In genomic region chr14:105448706-105449111, GRCh38 we compare ENCODE assay signal across 9 cellular contexts. TPM values are rescaled to one million over a fixed set of nuclear protein-coding genes. Genes with fewer than 3 reads are reported as not detected.
DNase-seq lines count a peak whose midpoint lies in the region; ATAC-seq lines count a peak whose summit lies in the region.
"Had no signal": no experiment of that assay in that cellular context is flagged by ENCODE, and none has a peak within 500 bp of the region (broad histone marks: within the 10 kb centered on the region; RNA-seq: fewer than 3 reads in every experiment).

No MANE protein-coding gene starts in this region.

- no peaks in the 10 kb centered on the region for H3K9me3 Mint-ChIP-seq in central memory CD8-positive, alpha-beta T cell
- H3K9me3 Mint-ChIP-seq: dendritic cell treated with granulocyte-macrophage colony-stimulating factor and Interleukin-4, amounts not matched to agents 40 ng/mL and 50 ng/mL, for 4 days had no signal

- no peak overlapping the region for H3K4me3 ChIP-seq in Karpas-422 (ENCODE audit: low read length)

- no peaks in the 10 kb centered on the region for H3K27me3 Mint-ChIP-seq in central memory CD8-positive, alpha-beta T cell
- H3K27me3 Mint-ChIP-seq: dendritic cell treated with granulocyte-macrophage colony-stimulating factor and Interleukin-4, amounts not matched to agents 40 ng/mL and 50 ng/mL, for 4 days had no signal

- no peaks in the 10 kb centered on the region for H3K27me3 ChIP-seq in Karpas-422 (ENCODE audit: low read length)

- ATAC-seq in central memory CD8-positive, alpha-beta T cell (replicated peaks; ENCODE audit: extremely low read depth, poor library complexity, severe bottlenecking) = peak; percentile 91
- peak; percentile 92 for ATAC-seq in left lobe of liver
- no peak for ATAC-seq in GM21528 (IDR thresholded peaks at IDR 0.05; ENCODE audit: low FRiP score, unreplicated experiment)
- ATAC-seq in HG03196 (IDR thresholded peaks at IDR 0.05; ENCODE audit: unreplicated experiment) = no peak

- no peak overlapping the region for H3K4me2 ChIP-seq in Karpas-422 (ENCODE audit: low read depth, low read length, poor library complexity, severe bottlenecking)

- H3K4me3 Mint-ChIP-seq in central memory CD8-positive, alpha-beta T cell = no peak overlapping the region
- H3K4me3 Mint-ChIP-seq: dendritic cell treated with granulocyte-macrophage colony-stimulating factor and Interleukin-4, amounts not matched to agents 40 ng/mL and 50 ng/mL, for 4 days had no signal

- H2AFZ ChIP-seq in Karpas-422 (ENCODE audit: low read length) = no peak overlapping the region

- peak overlapping the region; percentile 33; the same call in 1 of the 2 replicates for H3K9ac ChIP-seq in Karpas-422 (ENCODE audit: low read length)

- H3K4me1 Mint-ChIP-seq in central memory CD8-positive, alpha-beta T cell = peaks cover 10% of the 10 kb centered on the region

- peaks cover 35% of the 10 kb centered on the region for H3K36me3 ChIP-seq in Karpas-422 (ENCODE audit: insufficient read depth, low read length)

- peaks cover 5% of the 10 kb centered on the region for H3K36me3 Mint-ChIP-seq in central memory CD8-positive, alpha-beta T cell (ENCODE audit: insufficient read depth)

- DNase-seq in GM04504 (ENCODE audit: low read depth) = peak; percentile 29
- peak; percentile 94 for DNase-seq in Karpas-422
- peak; percentile 54 to 62 for DNase-seq in activated CD4-positive, alpha-beta T cell treated with anti-CD3 and anti-CD28 coated beads for 4 hours
- peak; percentile 58 to 61 for DNase-seq in central memory CD8-positive, alpha-beta T cell (ENCODE audit: low spot score in 2 of 2)
- peak; percentile 65 for DNase-seq in left lobe of liver (ENCODE audit: low spot score)
- DNase-seq in stimulated activated CD4-positive, alpha-beta T cell treated with anti-CD3 and anti-CD28 coated beads, Interleukin-4, amount 100 ng/mL, for 24 hours = peak; percentile 58

- H3K27ac Mint-ChIP-seq in central memory CD8-positive, alpha-beta T cell (ENCODE audit: low read depth) = no peak overlapping the region
- H3K27ac Mint-ChIP-seq: dendritic cell treated with granulocyte-macrophage colony-stimulating factor and Interleukin-4, amounts not matched to agents 40 ng/mL and 50 ng/mL, for 4 days had no signal

- no peak overlapping the region for H3K27ac ChIP-seq in Karpas-422 (ENCODE audit: low read length)

- H3K79me2 ChIP-seq in Karpas-422 (ENCODE audit: low read length) = peaks cover 11% of the 10 kb centered on the region

- H3K4me1 ChIP-seq in Karpas-422 (ENCODE audit: low read length) = 0 out of 2 replicates have a peak, but pooled peaks cover 3% of the 10 kb centered on the region

- H3K9me3 ChIP-seq in Karpas-422 (ENCODE audit: low read length) = no peaks in the 10 kb centered on the region

- H4K20me1 ChIP-seq in Karpas-422 (ENCODE audit: insufficient read depth, low read depth, low read length) = peaks cover 41% of the 10 kb centered on the region

- H3K9me2 ChIP-seq in Karpas-422 (replicated peaks; ENCODE audit: insufficient read depth, low read length) = no peaks in the 10 kb centered on the region

RNA-seq across cellular contexts. Expression of gene CRIP2, which starts 25.9 kb away (rescaled TPM):
- total RNA-seq in Karpas-422 (2014; rRNA removed; shearing (Covaris generic); ENCODE audit: low replicate concordance) = 0.45 TPM in 1 of 2 replicates, not detected in the other
- total RNA-seq in left lobe of liver = 23.8 TPM

RNA-seq across cellular contexts. Expression of gene MTA1, which starts 29.1 kb away (rescaled TPM):
- 94.6 and 204 TPM in 2 replicates for total RNA-seq in Karpas-422 (2014; rRNA removed; shearing (Covaris generic); ENCODE audit: low replicate concordance)
- total RNA-seq in left lobe of liver = 39.2 TPM

RNA-seq across cellular contexts. Expression of gene CRIP1, which starts 38.0 kb away (rescaled TPM):
- total RNA-seq in Karpas-422 (2014; rRNA removed; shearing (Covaris generic); ENCODE audit: low replicate concordance) = 140 and 285 TPM in 2 replicates
- total RNA-seq in left lobe of liver = 3.2 TPM

RNA-seq across cellular contexts. Expression of gene TEDC1, which starts 42.3 kb away (rescaled TPM):
- 9.8 and 35.6 TPM in 2 replicates for total RNA-seq in Karpas-422 (2014; rRNA removed; shearing (Covaris generic); ENCODE audit: low replicate concordance)
- 10.6 TPM for total RNA-seq in left lobe of liver

RNA-seq across cellular contexts. Expression of gene TEX22, which starts 50.4 kb away (rescaled TPM):
- total RNA-seq in Karpas-422 (2014; rRNA removed; shearing (Covaris generic); ENCODE audit: low replicate concordance) = 0.67 and 1.7 TPM in 2 replicates
- 1.3 TPM for total RNA-seq in left lobe of liver

Comparison
In these comparisons a context has a peak if more than half of its experiments do, and no peak if none do; other contexts are left out.
1. DNase-seq: peak in every context shown above with its lines; median percentile 94 in Karpas-422; 65 in left lobe of liver; 60 in central memory CD8-positive, alpha-beta T cell; 58 in activated CD4-positive, alpha-beta T cell treated with anti-CD3 and anti-CD28 coated beads for 4 hours; 58 in stimulated activated CD4-positive, alpha-beta T cell treated with anti-CD3 and anti-CD28 coated beads, Interleukin-4, amount 100 ng/mL, for 24 hours; 29 in GM04504.
2. ATAC-seq: peak in central memory CD8-positive, alpha-beta T cell (single experiment) and left lobe of liver (single experiment); none in GM21528 (single experiment) and HG03196 (single experiment).
3. RNA of gene CRIP2, which starts 25.9 kb away (total RNA-seq): 23.8 TPM in left lobe of liver (single experiment); 0.45 TPM in Karpas-422; every median in the first group is over 10 times any median in the second.
4. RNA of gene CRIP1, which starts 38.0 kb away (total RNA-seq): 140 to 285 TPM in Karpas-422; 3.2 TPM in left lobe of liver (single experiment); every median in the first group is over 10 times any median in the second.